ENCODE assay signal across 13 cellular contexts in the genomic region with DNA sequence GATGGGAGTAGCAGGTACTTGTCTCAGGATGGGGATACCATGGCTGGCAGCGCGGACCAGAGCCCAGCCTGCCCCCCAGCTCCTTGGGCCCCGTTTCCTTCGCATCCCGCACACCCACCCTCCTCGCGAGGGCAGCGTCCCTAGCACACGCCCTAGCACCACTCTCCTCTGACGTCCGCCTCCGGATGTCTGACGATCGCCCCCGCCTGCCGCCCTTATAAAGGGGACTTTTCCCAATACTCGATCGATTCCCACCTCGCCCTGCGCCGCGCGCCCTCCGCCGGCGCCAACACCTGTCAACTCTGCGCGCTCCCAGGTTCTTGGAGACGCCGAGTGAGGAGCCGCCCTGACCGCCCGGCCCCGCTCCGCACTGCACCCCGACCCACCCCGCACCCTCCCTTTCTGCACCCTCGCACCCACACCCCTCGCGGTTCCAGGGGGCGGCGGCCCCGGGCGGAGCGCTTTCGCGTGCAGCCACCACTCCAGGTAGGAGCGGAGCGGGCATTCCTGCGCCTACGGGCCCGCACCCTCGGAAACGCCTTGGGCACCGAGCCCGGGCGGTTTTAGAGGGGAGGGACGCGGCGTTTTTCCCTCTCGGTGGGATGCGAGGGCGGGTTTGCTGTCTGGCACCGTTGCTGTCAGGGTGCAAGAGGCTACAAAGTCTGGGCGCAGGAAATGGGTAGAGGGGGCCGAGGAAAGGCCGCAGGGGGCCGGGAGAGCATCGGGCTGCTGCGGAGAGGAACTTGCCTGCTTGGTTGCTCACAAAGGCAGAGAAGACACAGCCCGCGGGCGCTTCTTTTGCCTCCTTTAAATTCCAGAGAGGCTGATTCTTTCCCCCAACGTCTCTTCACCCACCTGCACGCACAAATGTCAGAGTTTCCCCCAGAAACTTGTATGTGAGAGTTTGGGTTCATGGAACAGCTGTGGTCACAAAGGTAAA. TPM values are rescaled to one million over a fixed set of nuclear protein-coding genes. Genes with fewer than 3 reads are reported as not detected.
DNase-seq lines count a peak whose midpoint lies in the region; ATAC-seq, FAIRE-seq and TF ChIP-seq lines count a peak whose summit lies in the region.
"Had no signal": no experiment of that assay in that cellular context is flagged by ENCODE, and none has a peak within 500 bp of the region (broad histone marks: within the 10 kb centered on the region; RNA-seq: fewer than 3 reads in every experiment).

A gene (plus strand): TSS at position 247 of the 940 bp plus-strand sequence. CDS start 1,632 bp downstream, outside the sequence.

- H3K9me3 Mint-ChIP-seq in CD14-positive monocyte, result peaks cover 0 to 3% (median 0%) of the 10 kb centered on the region in 7 donors
- H3K9me3 Mint-ChIP-seq: activated naive CD4-positive, alpha-beta T cell treated with anti-CD3 and anti-CD28 coated beads for 36 hours had no signal

- no peak for TF ChIP-seq EP300 in stomach (IDR thresholded peaks at IDR 0.05)

- H3K4me3 Mint-ChIP-seq in CD14-positive monocyte, result peak within 1 kb of the TSS in 1 of 2 donors; percentile 71
- H3K4me3 Mint-ChIP-seq: activated naive CD4-positive, alpha-beta T cell treated with anti-CD3 and anti-CD28 coated beads for 36 hours had no signal

- H3K4me3 ChIP-seq in left lung, result peak within 1 kb of the TSS in 1 of 2 donors; percentile 11
- peak within 1 kb of the TSS; percentile 7 to 39 (median 24) for H3K4me3 ChIP-seq in stomach
- no peak within 1 kb of the TSS for H3K4me3 ChIP-seq in small intestine (ENCODE audit: low read depth in 1 of 2, low read length in 2 of 2)
- H3K4me3 ChIP-seq: K562 had no signal

- WGBS in stomach, 5 donors, result 3 to 7% (median 6%) methylated on average over 56 to 75 of the region's 75 CpGs
- 4 to 9% (median 7%) methylated on average over 68 to 75 of the region's 75 CpGs for WGBS in small intestine, 3 donors

- intact Hi-C loops in left lung (cut with DNase I) (no loop called here), stomach (cut with DNase I; ENCODE audit: low total_unique reads) (no loop called here), CD14-positive monocyte (cut with micrococcal nuclease) (no loop called here)

- peaks cover 20 to 33% of the 10 kb centered on the region in 2 donors for H3K27me3 ChIP-seq in left lung
- peaks cover 9 to 33% (median 16%) of the 10 kb centered on the region in 3 donors for H3K27me3 ChIP-seq in stomach
- H3K27me3 ChIP-seq in small intestine (ENCODE audit: control insufficient read depth in 2 of 2, insufficient read depth in 2 of 2, low read length in 2 of 2), result peaks cover 4 to 9% of the 10 kb centered on the region in 2 donors

- TF ChIP-seq POLR2A in stomach (IDR thresholded peaks at IDR 0.05), result no peak

- H3K4me1 ChIP-seq in left lung (no peaks in the 10 kb centered on the region), stomach (peaks cover 0 to 9% (median 8%) of the 10 kb centered on the region in 4 donors), small intestine (ENCODE audit: control insufficient read depth in 2 of 2, insufficient read depth in 1 of 2, low read depth in 1 of 2, low read length in 1 of 2) (no peaks in the 10 kb centered on the region)

- no peak for TF ChIP-seq CTCF in left lung (IDR thresholded peaks at IDR 0.05)
- TF ChIP-seq CTCF in stomach (IDR thresholded peaks at IDR 0.05), result no peak
- no peak for TF ChIP-seq CTCF in CD14-positive monocyte (IDR thresholded peaks at IDR 0.05)

- no peaks in the 10 kb centered on the region for H3K4me1 Mint-ChIP-seq in CD14-positive monocyte
- H3K4me1 Mint-ChIP-seq: CD4-positive, alpha-beta memory T cell had no signal

- H3K9me3 ChIP-seq in left lung (no peaks in the 10 kb centered on the region), stomach (no peaks in the 10 kb centered on the region), small intestine (ENCODE audit: control insufficient read depth, low read depth) (no peaks in the 10 kb centered on the region)

- DNase-seq in DMS 273 (lab: John Stamatoyannopoulos, UW; ENCODE audit: unreplicated experiment), result peak; percentile 58
- no peak for DNase-seq in DMS 273 treated with DMSO at 0.1 percent for 48 hours (lab: John Stamatoyannopoulos, UW)
- DNase-seq in astrocyte of the hippocampus (ENCODE audit: low read depth, low spot score), result peak; percentile 0
- DNase-seq in left lung, result peak in 1 of 2 donors; percentile 73
- no peak for DNase-seq in stomach
- no peak for DNase-seq in small intestine
- DNase-seq in CD14-positive monocyte (ENCODE audit: low spot score), result no peak
- DNase-seq: activated naive CD4-positive, alpha-beta T cell treated with anti-CD3 and anti-CD28 coated beads for 36 hours; CD4-positive, alpha-beta memory T cell; SIG-M5 had no signal

- H3K27ac Mint-ChIP-seq in CD14-positive monocyte, result no peak within 1 kb of the TSS
- H3K27ac Mint-ChIP-seq: activated naive CD4-positive, alpha-beta T cell treated with anti-CD3 and anti-CD28 coated beads for 36 hours; CD4-positive, alpha-beta memory T cell had no signal

- H3K36me3 ChIP-seq in left lung (no peaks in the 10 kb centered on the region), stomach (no peaks in the 10 kb centered on the region), small intestine (ENCODE audit: control insufficient read depth in 2 of 2, insufficient read depth in 2 of 2, low read length in 2 of 2) (no peaks in the 10 kb centered on the region)

- H3K27me3 Mint-ChIP-seq in CD14-positive monocyte (ENCODE audit: low read depth in 3 of 3), result peaks cover 28 to 33% (median 33%) of the 10 kb centered on the region in 3 donors

- ATAC-seq in left lung (peak; percentile 71), HG02970 (IDR thresholded peaks at IDR 0.05; ENCODE audit: low FRiP score, unreplicated experiment) (no peak)
- ATAC-seq: K562 had no signal

- H3K36me3 Mint-ChIP-seq in CD14-positive monocyte, result no peaks in the 10 kb centered on the region
- H3K36me3 Mint-ChIP-seq: CD4-positive, alpha-beta memory T cell had no signal

- FAIRE-seq in small intestine (lab: Jason Lieb, UNC), result no peak
- FAIRE-seq: K562 had no signal

- no peak within 1 kb of the TSS for H3K27ac ChIP-seq in left lung
- no peak within 1 kb of the TSS for H3K27ac ChIP-seq in stomach
- no peak within 1 kb of the TSS for H3K27ac ChIP-seq in small intestine (ENCODE audit: low read depth in 1 of 2, low read length in 1 of 2)
- H3K27ac ChIP-seq: 22Rv1 had no signal

RNA-seq across cellular contexts. Expression of the gene that starts here (rescaled TPM):
- total RNA-seq in left lung (under 1 TPM; 0.23 to 0.84 TPM), stomach (1 to 10 TPM in 1 of 5 donors, under 1 TPM in 1, not detected in 3; 0.58 to 7.0 TPM)
- polyA plus RNA-seq in stomach (under 1 TPM in 2 of 3 donors, not detected in 1; 0.18 to 0.31 TPM), small intestine (1 to 10 TPM in 1 of 3 donors, not detected in 2; 2.0 TPM), CD14-positive monocyte (not detected)
- total RNA-seq: activated naive CD4-positive, alpha-beta T cell treated with anti-CD3 and anti-CD28 coated beads for 36 hours; CD4-positive, alpha-beta memory T cell; K562 had no signal
- polyA plus RNA-seq: CD4-positive, alpha-beta memory T cell; K562 had no signal

Comparison
In these comparisons a context has a peak if more than half of its experiments do, and no peak if none do; other contexts are left out.
1. DNase-seq: peak in DMS 273 (single experiment) and astrocyte of the hippocampus (single experiment); none in DMS 273 treated with DMSO at 0.1 percent for 48 hours (single experiment), stomach (single experiment), small intestine (single experiment) and CD14-positive monocyte (single experiment).
2. Peak in ATAC-seq in left lung; RNA of the gene not detected or under 1 TPM.
3. H3K4me3 ChIP-seq: peak in stomach (4 of 4); none in small intestine (0 of 2).